1 cellular context compared by ENCODE assay signal in genomic region chr15:43229977-43230376, GRCh38.
TF ChIP-seq lines count a peak whose summit lies in the region.

No MANE protein-coding gene starts in this region.

TF ChIP-seq in K562, 482 proteins besides CTCF, POLR2A, EP300 and RAD21:
- TF ChIP-seq ZZZ3 (IDR thresholded peaks at IDR 0.05) (no peak), TEAD1 (CRISPR knock-in tag; IDR thresholded peaks at IDR 0.05) (no peak), TCF7 (IDR thresholded peaks at IDR 0.05; ENCODE audit: borderline replicate concordance) (no peak), ZNF431 (CRISPR knock-in tag; IDR thresholded peaks at IDR 0.05) (no peak), ZFP30 (CRISPR knock-in tag; IDR thresholded peaks at IDR 0.05; ENCODE audit: borderline replicate concordance) (no peak), ATF1 (CRISPR knock-in tag; IDR thresholded peaks at IDR 0.05) (no peak), ATF1 (tag; IDR thresholded peaks at IDR 0.05) (no peak), ZNF280B (CRISPR knock-in tag; IDR thresholded peaks at IDR 0.05) (no peak), EWSR1 (IDR thresholded peaks at IDR 0.05; ENCODE audit: borderline replicate concordance, low read depth, partially characterized antibody) (no peak), ZBTB49 (CRISPR knock-in tag; IDR thresholded peaks at IDR 0.05; ENCODE audit: borderline replicate concordance) (no peak), ZNF592 (IDR thresholded peaks at IDR 0.05) (no peak), XRCC3 (IDR thresholded peaks at IDR 0.05) (no peak), ETV1 (tag; conservative IDR thresholded peaks at IDR 0.05; ENCODE audit: low read depth) (no peak), HNRNPL (IDR thresholded peaks at IDR 0.05; ENCODE audit: low read depth, low read length) (no peak), VEZF1 (CRISPR knock-in tag; IDR thresholded peaks at IDR 0.05) (no peak), ZNF507 (tag; conservative IDR thresholded peaks at IDR 0.05) (no peak), ZNF407 (IDR thresholded peaks at IDR 0.05; ENCODE audit: low read depth) (no peak)
